Comparison of ENCODE assay signal across 8 cellular contexts in the genomic region with DNA sequence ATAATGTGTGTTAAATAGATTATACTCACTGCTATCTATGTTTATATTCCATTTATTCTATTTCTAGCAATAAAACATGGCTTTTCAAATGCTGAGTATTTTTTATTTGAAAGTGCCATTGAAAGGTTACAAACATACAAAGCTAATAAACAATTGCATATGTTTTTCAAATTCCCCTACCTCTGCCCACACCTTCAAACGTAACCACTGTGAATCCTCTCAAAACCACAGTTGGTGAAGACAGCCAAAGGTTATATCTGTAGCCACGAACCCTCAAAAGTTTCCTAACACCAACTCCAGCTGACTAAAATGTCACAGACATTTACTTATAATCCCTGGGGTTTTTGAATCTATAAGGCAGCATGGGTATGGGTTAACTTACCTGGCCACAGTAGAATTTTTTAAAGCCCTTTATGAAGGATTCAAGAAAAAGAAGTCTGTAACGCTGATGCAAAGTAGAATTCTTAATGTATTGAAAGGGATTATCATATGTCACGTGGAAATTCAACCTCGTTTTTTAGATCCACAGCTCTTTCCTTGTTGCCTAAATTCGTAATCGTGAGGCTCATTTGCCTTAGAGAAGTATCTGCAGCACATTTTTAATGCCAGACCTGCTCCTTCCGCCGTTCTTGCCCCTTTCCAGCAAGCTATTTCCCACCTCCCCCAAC.
A peak's percentile ranks its signal among the peaks of the same experiment; 100 is the strongest.
DNase-seq lines count a peak whose midpoint lies in the region; ATAC-seq and TF ChIP-seq lines count a peak whose summit lies in the region.

No MANE protein-coding gene starts in this region.

- no peak for TF ChIP-seq EP300 in tibial nerve (IDR thresholded peaks at IDR 0.05)

- TF ChIP-seq CTCF in VCaP (conservative IDR thresholded peaks at IDR 0.05), result no peak
- no peak for TF ChIP-seq CTCF in tibial nerve (IDR thresholded peaks at IDR 0.05)

- TF ChIP-seq POLR2A in tibial nerve (IDR thresholded peaks at IDR 0.05), result no peak

- H3K9me3 ChIP-seq in tibial nerve, result no peaks in the 10 kb centered on the region

- peak; percentile 40 for ATAC-seq in GM19324 (IDR thresholded peaks at IDR 0.05; ENCODE audit: low FRiP score, unreplicated experiment)
- ATAC-seq in HG02981 (IDR thresholded peaks at IDR 0.05; ENCODE audit: unreplicated experiment), result peak; percentile 57

- no peak overlapping the region for H3K4me3 ChIP-seq in tibial nerve

- peaks cover 0 to 26% (median 20%) of the 10 kb centered on the region in 4 donors for H3K4me1 ChIP-seq in tibial nerve

- no peaks in the 10 kb centered on the region for H3K27me3 ChIP-seq in tibial nerve

- WGBS in tibial nerve, 2 donors, result 47 to 57% methylated on average over 9 of the region's 9 CpGs

- H3K27ac ChIP-seq in VCaP (peak overlapping the region; percentile 33), tibial nerve (peak overlapping the region in 1 of 4 donors; percentile 47)

- H3K36me3 ChIP-seq in tibial nerve, result no peaks in the 10 kb centered on the region

- DNase-seq in CD1c-positive myeloid dendritic cell (ENCODE audit: extremely low spot score) (peak; percentile 26), NCI-H2029 treated with DMSO at 0.1 percent for 48 hours (lab: John Stamatoyannopoulos, UW) (no peak), tibial nerve (ENCODE audit: low spot score in 2 of 2) (no peak), C1 segment of cervical spinal cord (lab: John Stamatoyannopoulos, UW) (no peak), HT-29 (ENCODE audit: low spot score) (no peak)
